ENCODE assay signal across 1 cellular context in the genomic region with DNA sequence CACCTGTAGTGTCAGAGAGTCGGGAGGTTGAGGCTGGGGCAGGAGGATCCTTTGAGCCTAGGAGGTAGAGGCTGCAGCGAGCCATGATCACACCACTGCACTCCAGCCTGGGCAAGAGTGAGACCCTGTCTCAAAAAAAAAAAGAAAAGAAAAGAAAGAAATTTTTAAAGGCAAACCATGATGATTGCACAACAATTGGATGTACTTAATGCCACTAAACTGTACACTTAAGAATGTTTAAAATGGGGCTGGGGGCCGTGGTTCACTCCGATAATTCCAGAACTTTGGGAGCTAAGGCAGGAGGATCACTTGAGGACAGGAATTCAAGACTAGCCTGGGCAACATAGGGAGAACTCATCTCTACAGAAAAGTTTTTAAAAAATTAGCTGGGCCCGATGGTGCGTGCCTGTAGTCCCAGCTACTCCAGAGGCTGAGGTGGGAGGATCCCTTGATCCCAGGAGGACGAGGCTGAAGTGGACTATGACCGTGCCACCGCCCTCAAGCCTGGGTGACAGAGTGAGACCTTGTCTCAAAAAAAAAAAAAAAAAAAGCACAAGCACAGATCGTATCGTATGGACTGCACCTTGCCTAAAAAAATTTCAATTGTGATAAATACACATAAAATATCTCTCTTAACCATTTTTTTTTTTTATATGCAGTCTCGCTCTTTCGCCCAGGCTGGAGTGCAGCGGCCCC.
TF ChIP-seq lines count a peak whose summit lies in the region.

No MANE protein-coding gene starts in this region.

TF ChIP-seq in IMR-90, 13 proteins besides CTCF, POLR2A, EP300 and RAD21:
- TF ChIP-seq CEBPB (IDR thresholded peaks at IDR 0.05; ENCODE audit: low read depth, low read length), result peak; percentile 63
- no peak for TF ChIP-seq MAFK (IDR thresholded peaks at IDR 0.05; ENCODE audit: low read depth, low read length)
- no peak for TF ChIP-seq SMC3 (IDR thresholded peaks at IDR 0.05; ENCODE audit: low read depth, low read length)
